In genomic region chr4:184010696-184011095, GRCh38 we compare ENCODE assay signal across 40 cellular contexts.
"Had no signal": no experiment of that assay in that cellular context is flagged by ENCODE, and none has a peak within 500 bp of the region (broad histone marks: within the 10 kb centered on the region; RNA-seq: fewer than 3 reads in every experiment).

No MANE protein-coding gene starts in this region.

- H3K4me3 ChIP-seq: ascending aorta, cardiac muscle cell had no signal

- H3K27me3 ChIP-seq: ascending aorta, cardiac muscle cell had no signal

- H3K36me3 ChIP-seq: cardiac muscle cell had no signal

- H3K27me3 Mint-ChIP-seq: activated CD4-positive, alpha-beta T cell treated with anti-CD3 and anti-CD28 coated beads for 36 hours; activated CD4-positive, alpha-beta T cell treated with anti-CD3 and anti-CD28 coated beads, Interleukin-2, amount 10 ng/mL, durations not matched to agents 7 days and 5 days; activated CD8-positive, alpha-beta memory T cell treated with anti-CD3 and anti-CD28 coated beads, Interleukin-2, amount 10 ng/mL, durations not matched to agents 7 days and 5 days; activated naive CD4-positive, alpha-beta T cell treated with anti-CD3 and anti-CD28 coated beads, Interleukin-2, amount 50 U/mL, for 24 hours; activated naive CD8-positive, alpha-beta T cell; activated naive CD8-positive, alpha-beta T cell treated with anti-CD3 and anti-CD28 coated beads, Interleukin-2, amount 50 U/mL, for 24 hours; brain had no signal

- H3K36me3 Mint-ChIP-seq: activated CD8-positive, alpha-beta memory T cell treated with anti-CD3 and anti-CD28 coated beads, Interleukin-2, amount 10 ng/mL, durations not matched to agents 7 days and 5 days; activated naive CD4-positive, alpha-beta T cell treated with anti-CD3 and anti-CD28 coated beads, Interleukin-2, amount 10 ng/mL, durations not matched to agents 7 days and 5 days; activated naive CD4-positive, alpha-beta T cell treated with anti-CD3 and anti-CD28 coated beads, Interleukin-2, amount 50 U/mL, for 24 hours; activated naive CD8-positive, alpha-beta T cell; activated naive CD8-positive, alpha-beta T cell treated with anti-CD3 and anti-CD28 coated beads, Interleukin-2, amount 10 ng/mL, durations not matched to agents 7 days and 5 days had no signal

- FAIRE-seq: bronchial epithelial cell, TTC549 had no signal

- ATAC-seq: activated CD4-positive, alpha-beta T cell treated with anti-CD3 and anti-CD28 coated beads for 36 hours; activated CD4-positive, CD25-positive, alpha-beta regulatory T cell treated with anti-CD3 and anti-CD28 coated beads, Interleukin-2, amount 50 U/mL, for 24 hours; activated CD8-positive, alpha-beta memory T cell treated with anti-CD3 and anti-CD28 coated beads, Interleukin-2, amount 10 ng/mL, durations not matched to agents 7 days and 5 days; activated CD8-positive, alpha-beta T cell treated with anti-CD3 and anti-CD28 coated beads, Interleukin-2, amount 10 ng/mL, durations not matched to agents 7 days and 5 days; activated naive CD8-positive, alpha-beta T cell treated with anti-CD3 and anti-CD28 coated beads, Interleukin-2, amount 50 U/mL, for 24 hours; WTC11 had no signal

- H3K9me3 Mint-ChIP-seq: activated CD4-positive, alpha-beta memory T cell treated with anti-CD3 and anti-CD28 coated beads, Interleukin-2, amount 10 ng/mL, durations not matched to agents 7 days and 5 days; activated CD4-positive, alpha-beta T cell treated with anti-CD3 and anti-CD28 coated beads, Interleukin-2, amount 10 ng/mL, durations not matched to agents 7 days and 5 days; activated naive CD4-positive, alpha-beta T cell treated with anti-CD3 and anti-CD28 coated beads, Interleukin-2, amount 10 ng/mL, durations not matched to agents 7 days and 5 days; activated naive CD4-positive, alpha-beta T cell treated with anti-CD3 and anti-CD28 coated beads, Interleukin-2, amount 50 U/mL, for 24 hours; activated naive CD8-positive, alpha-beta T cell treated with anti-CD3 and anti-CD28 coated beads, Interleukin-2, amount 10 ng/mL, durations not matched to agents 7 days and 5 days; activated naive CD8-positive, alpha-beta T cell treated with anti-CD3 and anti-CD28 coated beads, Interleukin-2, amount 50 U/mL, for 24 hours; activated T-cell treated with anti-CD3 and anti-CD28 coated beads, Interleukin-2, amount 50 U/mL, for 24 hours; activated T-helper 2 cell treated with anti-CD3 and anti-CD28 coated beads, Interferon-gamma antibody, Interleukin-2, Interleukin-4, amounts not matched to agents 10 μg/mL and 5 μg/mL and 100 μg/mL, durations not matched to agents 14 hours and 24 hours and 36 hours; central memory CD8-positive, alpha-beta T cell; T-helper 1 cell treated with Interleukin-12 subunit alpha and Interleukin-12 subunit beta and Interleukin-4 antibody, amounts not matched to agents 30 μg/mL and 1 μg/mL, for 36 hours; T-helper 2 cell treated with Interferon-gamma antibody and Interleukin-4, amounts not matched to agents 5 μg/mL and 100 μg/mL, for 36 hours had no signal

- DNase-seq: activated CD4-positive, alpha-beta memory T cell treated with anti-CD3 and anti-CD28 coated beads, Interleukin-2, amount 10 ng/mL, durations not matched to agents 7 days and 5 days; activated CD4-positive, alpha-beta T cell treated with anti-CD3 and anti-CD28 coated beads for 1 hour; activated CD4-positive, alpha-beta T cell treated with anti-CD3 and anti-CD28 coated beads for 36 hours; activated CD4-positive, alpha-beta T cell treated with anti-CD3 and anti-CD28 coated beads for 48 hours; activated CD4-positive, alpha-beta T cell treated with anti-CD3 and anti-CD28 coated beads, Interleukin-2, amount 10 ng/mL, durations not matched to agents 7 days and 5 days; activated CD4-positive, alpha-beta T cell treated with anti-CD3 and anti-CD28 coated beads, Interleukin-2, amount 50 U/mL, for 48 hours; activated CD4-positive, CD25-positive, alpha-beta regulatory T cell; activated CD8-positive, alpha-beta memory T cell treated with anti-CD3 and anti-CD28 coated beads for 24 hours; activated CD8-positive, alpha-beta memory T cell treated with anti-CD3 and anti-CD28 coated beads, Interleukin-2, amount 10 ng/mL, durations not matched to agents 7 days and 5 days; activated CD8-positive, alpha-beta memory T cell treated with anti-CD3 and anti-CD28 coated beads, Interleukin-2, amount 50 U/mL, for 48 hours; activated CD8-positive, alpha-beta T cell treated with anti-CD3 and anti-CD28 coated beads, Interleukin-2, amount 10 ng/mL, durations not matched to agents 7 days and 5 days; activated effector memory CD4-positive, alpha-beta T cell treated with Interleukin-2 at 50 U/mL for 16 hours; activated gamma-delta T cell; activated naive CD4-positive, alpha-beta T cell treated with anti-CD3 and anti-CD28 coated beads, Interleukin-2, amount 10 ng/mL, durations not matched to agents 7 days and 5 days; activated naive CD4-positive, alpha-beta T cell treated with Interleukin-2 at 50 U/mL for 16 hours; activated naive CD8-positive, alpha-beta T cell treated with anti-CD3 and anti-CD28 coated beads, Interleukin-2, amount 10 ng/mL, durations not matched to agents 7 days and 5 days; activated naive CD8-positive, alpha-beta T cell treated with anti-CD3 and anti-CD28 coated beads, Interleukin-2, amount 50 U/mL, for 24 hours; activated T-cell treated with anti-CD3 and anti-CD28 coated beads, Interleukin-2, amount 50 U/mL, for 24 hours; activated T-cell treated with anti-CD3 and anti-CD28 coated beads, Interleukin-2, amount 50 U/mL, for 48 hours; amygdala; anterior cingulate cortex; caudate nucleus; cerebellar nuclear complex; T-helper 1 cell; T-helper 2 cell; T-helper 9 cell; WERI-Rb-1 had no signal

- H3K4me1 ChIP-seq: ascending aorta had no signal

- H3K4me1 Mint-ChIP-seq: activated naive CD4-positive, alpha-beta T cell treated with anti-CD3 and anti-CD28 coated beads, Interleukin-2, amount 50 U/mL, for 24 hours; activated naive CD8-positive, alpha-beta T cell treated with anti-CD3 and anti-CD28 coated beads, Interleukin-2, amount 50 U/mL, for 24 hours; central memory CD8-positive, alpha-beta T cell had no signal

- H3K9me3 ChIP-seq: ascending aorta had no signal

- H3K27ac ChIP-seq: ascending aorta, cardiac muscle cell, WERI-Rb-1 had no signal

- H3K4me3 Mint-ChIP-seq: activated CD4-positive, alpha-beta memory T cell treated with anti-CD3 and anti-CD28 coated beads, Interleukin-2, amount 10 ng/mL, durations not matched to agents 7 days and 5 days; activated CD4-positive, alpha-beta T cell treated with anti-CD3 and anti-CD28 coated beads for 36 hours; activated CD4-positive, alpha-beta T cell treated with anti-CD3 and anti-CD28 coated beads, Interleukin-2, amount 10 ng/mL, durations not matched to agents 7 days and 5 days; activated CD8-positive, alpha-beta memory T cell treated with anti-CD3 and anti-CD28 coated beads, Interleukin-2, amount 10 ng/mL, durations not matched to agents 7 days and 5 days; activated CD8-positive, alpha-beta T cell treated with anti-CD3 and anti-CD28 coated beads, Interleukin-2, amount 10 ng/mL, durations not matched to agents 7 days and 5 days; activated naive CD4-positive, alpha-beta T cell treated with anti-CD3 and anti-CD28 coated beads, Interleukin-2, amount 10 ng/mL, durations not matched to agents 7 days and 5 days; activated naive CD4-positive, alpha-beta T cell treated with anti-CD3 and anti-CD28 coated beads, Interleukin-2, amount 50 U/mL, for 24 hours; activated naive CD8-positive, alpha-beta T cell; activated naive CD8-positive, alpha-beta T cell treated with anti-CD3 and anti-CD28 coated beads, Interleukin-2, amount 10 ng/mL, durations not matched to agents 7 days and 5 days; activated naive CD8-positive, alpha-beta T cell treated with anti-CD3 and anti-CD28 coated beads, Interleukin-2, amount 50 U/mL, for 24 hours; activated T-cell treated with anti-CD3 and anti-CD28 coated beads, Interleukin-2, amount 50 U/mL, for 24 hours; brain; central memory CD8-positive, alpha-beta T cell; T-helper 1 cell treated with Interleukin-12 subunit alpha and Interleukin-12 subunit beta and Interleukin-4 antibody, amounts not matched to agents 30 μg/mL and 1 μg/mL, for 36 hours; T-helper 2 cell treated with Interferon-gamma antibody and Interleukin-4, amounts not matched to agents 5 μg/mL and 100 μg/mL, for 36 hours; WTC11 had no signal

- H3K27ac Mint-ChIP-seq: activated CD4-positive, alpha-beta memory T cell treated with anti-CD3 and anti-CD28 coated beads, Interleukin-2, amount 10 ng/mL, durations not matched to agents 7 days and 5 days; activated CD4-positive, alpha-beta T cell treated with anti-CD3 and anti-CD28 coated beads for 36 hours; activated CD4-positive, alpha-beta T cell treated with anti-CD3 and anti-CD28 coated beads, Interleukin-2, amount 10 ng/mL, durations not matched to agents 7 days and 5 days; activated CD8-positive, alpha-beta memory T cell treated with anti-CD3 and anti-CD28 coated beads, Interleukin-2, amount 10 ng/mL, durations not matched to agents 7 days and 5 days; activated CD8-positive, alpha-beta T cell treated with anti-CD3 and anti-CD28 coated beads, Interleukin-2, amount 10 ng/mL, durations not matched to agents 7 days and 5 days; activated naive CD4-positive, alpha-beta T cell treated with anti-CD3 and anti-CD28 coated beads, Interleukin-2, amount 10 ng/mL, durations not matched to agents 7 days and 5 days; activated naive CD4-positive, alpha-beta T cell treated with anti-CD3 and anti-CD28 coated beads, Interleukin-2, amount 50 U/mL, for 24 hours; activated naive CD8-positive, alpha-beta T cell; activated naive CD8-positive, alpha-beta T cell treated with anti-CD3 and anti-CD28 coated beads, Interleukin-2, amount 10 ng/mL, durations not matched to agents 7 days and 5 days; activated naive CD8-positive, alpha-beta T cell treated with anti-CD3 and anti-CD28 coated beads, Interleukin-2, amount 50 U/mL, for 24 hours; activated T-cell treated with anti-CD3 and anti-CD28 coated beads, Interleukin-2, amount 50 U/mL, for 24 hours; activated T-helper 2 cell treated with anti-CD3 and anti-CD28 coated beads, Interferon-gamma antibody, Interleukin-2, Interleukin-4, amounts not matched to agents 10 μg/mL and 5 μg/mL and 100 μg/mL, durations not matched to agents 14 hours and 24 hours and 36 hours; T-helper 1 cell treated with Interleukin-12 subunit alpha and Interleukin-12 subunit beta and Interleukin-4 antibody, amounts not matched to agents 30 μg/mL and 1 μg/mL, for 36 hours; T-helper 2 cell treated with Interferon-gamma antibody and Interleukin-4, amounts not matched to agents 5 μg/mL and 100 μg/mL, for 36 hours; WTC11 had no signal
